19 cellular contexts compared by ENCODE assay signal in the genomic region with DNA sequence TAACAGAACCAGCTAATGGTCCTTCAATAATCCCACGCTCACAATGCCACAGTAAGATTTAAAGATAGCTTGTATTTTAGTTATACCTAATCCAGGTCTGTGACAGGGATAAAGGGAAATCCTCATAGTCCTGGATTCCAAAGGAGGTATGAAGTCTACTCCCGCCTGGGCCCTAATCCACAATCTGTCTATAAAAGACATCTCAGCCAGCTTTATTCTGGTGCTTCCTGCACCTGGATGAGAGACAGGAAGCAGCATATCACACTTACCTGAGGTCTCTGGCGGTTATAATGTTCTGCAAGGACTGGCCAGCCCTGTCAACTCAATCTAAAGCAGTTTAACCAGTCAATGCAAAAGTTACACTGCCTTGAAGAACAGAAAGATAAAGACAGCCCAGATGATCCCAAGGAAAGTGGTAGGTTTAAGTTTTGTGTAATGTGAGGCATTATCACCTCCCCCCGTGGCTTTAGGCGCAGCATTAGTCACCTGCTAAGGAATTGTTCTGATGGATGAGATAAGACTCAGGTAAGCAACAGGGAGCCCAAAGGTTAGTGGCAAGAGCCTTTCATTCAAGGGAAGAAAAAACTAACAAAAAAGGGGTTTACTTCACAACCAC. TPM values are rescaled to one million over a fixed set of nuclear protein-coding genes. Genes with fewer than 3 reads are reported as not detected.
DNase-seq lines count a peak whose midpoint lies in the region; FAIRE-seq and TF ChIP-seq lines count a peak whose summit lies in the region.
"Had no signal": no experiment of that assay in that cellular context is flagged by ENCODE, and none has a peak within 500 bp of the region (broad histone marks: within the 10 kb centered on the region; RNA-seq: fewer than 3 reads in every experiment).

No MANE protein-coding gene starts in this region.

- H3K36me3 ChIP-seq in colonic mucosa, result no peaks in the 10 kb centered on the region
- H3K36me3 ChIP-seq in mucosa of rectum (ENCODE audit: control insufficient read depth in 2 of 2, insufficient read depth in 2 of 2, low read length in 2 of 2), result no peaks in the 10 kb centered on the region
- no peaks in the 10 kb centered on the region for H3K36me3 ChIP-seq in GM23248 (ENCODE audit: low read depth)
- H3K36me3 ChIP-seq: HAP-1, left ventricle myocardium inferior, suprapubic skin had no signal

- intact Hi-C loops in colonic mucosa (cut with DNase I), result no loop called here

- in situ Hi-C loops in GM23248 (cut with MboI) (no loop called here), GM13977 (cut with MboI; ENCODE audit: low pct_unique_long_range_greater_than_20kb, low sequenced_read_pairs, unreplicated experiment) (no loop called here)

- FAIRE-seq in GM12891 (lab: Jason Lieb, UNC), result peak; percentile 20
- FAIRE-seq: colon had no signal

- no peaks in the 10 kb centered on the region for H4K20me1 ChIP-seq in GM23248 (ENCODE audit: insufficient read depth)

- peak overlapping the region; percentile 1 for H3K27ac ChIP-seq in colonic mucosa
- peak overlapping the region; percentile 38 to 49 for H3K27ac ChIP-seq in mucosa of rectum (ENCODE audit: low read depth in 2 of 2, low read length in 2 of 2)
- H3K27ac ChIP-seq in GM23248, result no peak overlapping the region
- H3K27ac ChIP-seq: left ventricle myocardium inferior, SK-N-MC, suprapubic skin had no signal

- no peak overlapping the region for H2AFZ ChIP-seq in GM23248

- H3K9me2 ChIP-seq in GM23248 (ENCODE audit: insufficient read depth), result no peaks in the 10 kb centered on the region

- H3K4me1 ChIP-seq in colonic mucosa (no peaks in the 10 kb centered on the region), mucosa of rectum (ENCODE audit: control insufficient read depth in 2 of 2, insufficient read depth in 2 of 2, low read length in 2 of 2) (peaks cover 0 to 20% of the 10 kb centered on the region in 2 donors), GM23248 (ENCODE audit: insufficient read depth) (no peaks in the 10 kb centered on the region)
- H3K4me1 ChIP-seq: left ventricle myocardium inferior had no signal

- WGBS in GM23248 (ENCODE audit: low coverage in 1 of 2, low lambda C conversion rate in 2 of 2, missing lambda C conversion rate in 2 of 2), 2 experiments, result 51 to 61% methylated on average over 5 of the region's 5 CpGs

- TF ChIP-seq CTCF in colonic mucosa (IDR thresholded peaks at IDR 0.05) (no peak), GM13977 (IDR thresholded peaks at IDR 0.05; ENCODE audit: extremely low read depth, insufficient read depth, missing control alignments) (no peak)

- H3K9ac ChIP-seq in colonic mucosa (ENCODE audit: low read depth in 2 of 2, low read length in 2 of 2) (no peak overlapping the region), mucosa of rectum (ENCODE audit: low read depth in 1 of 2, low read length in 2 of 2) (no peak overlapping the region), GM23248 (no peak overlapping the region)

- TF ChIP-seq POLR2A in GM12891 (IDR thresholded peaks at IDR 0.05; ENCODE audit: low read depth, low read length), result no peak

- H3F3A ChIP-seq in GM23248 (ENCODE audit: insufficient read depth), result no peaks in the 10 kb centered on the region

- no peak overlapping the region for H3K4me3 ChIP-seq in colonic mucosa
- H3K4me3 ChIP-seq in mucosa of rectum (ENCODE audit: low read length in 2 of 2), result no peak overlapping the region
- no peak overlapping the region for H3K4me3 ChIP-seq in GM23248
- H3K4me3 ChIP-seq: HAP-1, left ventricle myocardium inferior, SK-N-MC, suprapubic skin had no signal

- H3K9me3 ChIP-seq in colonic mucosa (no peaks in the 10 kb centered on the region), mucosa of rectum (ENCODE audit: control insufficient read depth in 2 of 2, low read length in 2 of 2) (no peaks in the 10 kb centered on the region), GM23248 (ENCODE audit: low read depth) (no peaks in the 10 kb centered on the region)
- H3K9me3 ChIP-seq: HAP-1, left ventricle myocardium inferior, suprapubic skin had no signal

- H3K4me2 ChIP-seq in GM23248 (ENCODE audit: unreplicated experiment), result no peak overlapping the region

- H3K79me2 ChIP-seq in GM23248 (ENCODE audit: insufficient read depth), result no peaks in the 10 kb centered on the region

- no peaks in the 10 kb centered on the region for H3K27me3 ChIP-seq in colonic mucosa
- H3K27me3 ChIP-seq in mucosa of rectum (ENCODE audit: control insufficient read depth in 2 of 2, insufficient read depth in 2 of 2, low read length in 2 of 2), result no peaks in the 10 kb centered on the region
- 0 out of 2 replicates have a peak, but pooled peaks cover 7% of the 10 kb centered on the region for H3K27me3 ChIP-seq in GM23248 (replicated peaks; ENCODE audit: insufficient read depth)
- H3K27me3 ChIP-seq: suprapubic skin had no signal

- DNase-seq in GM12891 (ENCODE audit: insufficient read length, low spot score) (no peak), NCI-H146 (lab: John Stamatoyannopoulos, UW) (peak; percentile 67), colonic mucosa (no peak), GM23248 (no peak), GM13977 (ENCODE audit: low spot score) (no peak), NK-92 (lab: John Stamatoyannopoulos, UW; ENCODE audit: unreplicated experiment) (no peak), NCI-H524 treated with DMSO at 0.1 percent for 48 hours (lab: John Stamatoyannopoulos, UW) (no peak)
- DNase-seq: activated CD4-positive, alpha-beta T cell treated with anti-CD3 and anti-CD28 coated beads for 48 hours; activated CD8-positive, alpha-beta memory T cell treated with anti-CD3 and anti-CD28 coated beads, Interleukin-2, amount 50 U/mL, for 4 hours; activated naive CD4-positive, alpha-beta T cell treated with anti-CD3 and anti-CD28 coated beads, Interleukin-2, amount 10 ng/mL, durations not matched to agents 7 days and 5 days; foreskin melanocyte; GF-D8; left ventricle myocardium inferior; NCI-H1694 had no signal

TF ChIP-seq in GM12891, 5 proteins besides CTCF, POLR2A, EP300 and RAD21:
- TF ChIP-seq TAF1 (IDR thresholded peaks at IDR 0.05; ENCODE audit: low read depth, low read length), result no peak
- TF ChIP-seq POLR2AphosphoS5 (IDR thresholded peaks at IDR 0.05; ENCODE audit: low read depth, low read length), result no peak
- no peak for TF ChIP-seq SPI1 (IDR thresholded peaks at IDR 0.05; ENCODE audit: low read depth, low read length)
- no peak for TF ChIP-seq POU2F2 (IDR thresholded peaks at IDR 0.05; ENCODE audit: low read depth, low read length)
TF ChIP-seq in GM12891: peak in this region for 0.

RNA-seq across cellular contexts. Expression of a gene that starts 57.6 kb away (rescaled TPM):
- polyA plus RNA-seq in GM12891 (2012; ENCODE audit: low read depth, missing spikeins), result 0.86 TPM
- total RNA-seq in colonic mucosa, result 10 to 100 TPM; 55.6 to 65.9 TPM
- 0.43 TPM in 1 of 2 replicates, not detected in the other for total RNA-seq in GM23248 (2014; rRNA removed; shearing (Covaris generic))
- 0.43 TPM in 1 of 2 replicates, not detected in the other for polyA plus RNA-seq in GM23248 (2016; fragmentation: Nextera tagmentation; extraction: Ambion mirVana)

Comparison
In these comparisons a context has a peak if more than half of its experiments do, and no peak if none do; other contexts are left out.
1. RNA of a gene that starts 57.6 kb away (total RNA-seq): 55.6 to 65.9 TPM in colonic mucosa; 0.43 TPM in GM23248; every median in the first group is over 10 times any median in the second.